Comparison of ENCODE assay signal across 18 cellular contexts in genomic region chr5:57551251-57551650, GRCh38.
"Had no signal": no experiment of that assay in that cellular context is flagged by ENCODE, and none has a peak within 500 bp of the region (broad histone marks: within the 10 kb centered on the region; RNA-seq: fewer than 3 reads in every experiment).

No MANE protein-coding gene starts in this region.

- H3K4me3 Mint-ChIP-seq: dendritic cell treated with granulocyte-macrophage colony-stimulating factor and Interleukin-4, amounts not matched to agents 40 ng/mL and 50 ng/mL, for 4 days; effector memory CD8-positive, alpha-beta T cell; mesothelial cell of epicardium; naive B cell had no signal

- H3K36me3 ChIP-seq: colonic mucosa, esophagus muscularis mucosa, gastroesophageal sphincter, heart right ventricle, left lung, lower lobe of right lung had no signal

- H3K27me3 ChIP-seq: colonic mucosa, esophagus muscularis mucosa, foreskin keratinocyte, gastroesophageal sphincter, heart right ventricle, left lung had no signal

- H3K27ac Mint-ChIP-seq: dendritic cell treated with granulocyte-macrophage colony-stimulating factor and Interleukin-4, amounts not matched to agents 40 ng/mL and 50 ng/mL, for 4 days; effector memory CD8-positive, alpha-beta T cell; mesothelial cell of epicardium; naive B cell had no signal

- H3K36me3 Mint-ChIP-seq: mesothelial cell of epicardium, naive B cell had no signal

- H3K4me3 ChIP-seq: colonic mucosa, esophagus muscularis mucosa, gastroesophageal sphincter, heart right ventricle, left lung, lower lobe of right lung, mucosa of descending colon had no signal

- H3K4me1 ChIP-seq: colonic mucosa, esophagus muscularis mucosa, foreskin keratinocyte, gastroesophageal sphincter, heart right ventricle, left lung, lower lobe of right lung had no signal

- H3K9me3 ChIP-seq: colonic mucosa, lower lobe of right lung, mucosa of descending colon had no signal

- H3K27ac ChIP-seq: colonic mucosa, esophagus muscularis mucosa, foreskin keratinocyte, gastroesophageal sphincter, heart right ventricle, left lung, lower lobe of right lung had no signal

- H3K27me3 Mint-ChIP-seq: dendritic cell treated with granulocyte-macrophage colony-stimulating factor and Interleukin-4, amounts not matched to agents 40 ng/mL and 50 ng/mL, for 4 days; effector memory CD8-positive, alpha-beta T cell had no signal

- H3K4me1 Mint-ChIP-seq: mesothelial cell of epicardium, naive B cell had no signal

- DNase-seq: colonic mucosa; cortex of kidney; effector CD8-positive, alpha-beta T cell; effector memory CD8-positive, alpha-beta T cell; foreskin keratinocyte; heart right ventricle; hippocampal formation; left cardiac atrium; left lung; left ventricle myocardium superior; lower lobe of right lung; mesenchymal stem cell; mucosa of descending colon; naive B cell had no signal

- ATAC-seq: effector memory CD8-positive, alpha-beta T cell; foreskin keratinocyte; gastroesophageal sphincter; heart right ventricle; left cardiac atrium; left lung; left ventricle myocardium superior; lower lobe of right lung; mucosa of descending colon had no signal
